Comparison of ENCODE assay signal across 1 cellular context in the genomic region with DNA sequence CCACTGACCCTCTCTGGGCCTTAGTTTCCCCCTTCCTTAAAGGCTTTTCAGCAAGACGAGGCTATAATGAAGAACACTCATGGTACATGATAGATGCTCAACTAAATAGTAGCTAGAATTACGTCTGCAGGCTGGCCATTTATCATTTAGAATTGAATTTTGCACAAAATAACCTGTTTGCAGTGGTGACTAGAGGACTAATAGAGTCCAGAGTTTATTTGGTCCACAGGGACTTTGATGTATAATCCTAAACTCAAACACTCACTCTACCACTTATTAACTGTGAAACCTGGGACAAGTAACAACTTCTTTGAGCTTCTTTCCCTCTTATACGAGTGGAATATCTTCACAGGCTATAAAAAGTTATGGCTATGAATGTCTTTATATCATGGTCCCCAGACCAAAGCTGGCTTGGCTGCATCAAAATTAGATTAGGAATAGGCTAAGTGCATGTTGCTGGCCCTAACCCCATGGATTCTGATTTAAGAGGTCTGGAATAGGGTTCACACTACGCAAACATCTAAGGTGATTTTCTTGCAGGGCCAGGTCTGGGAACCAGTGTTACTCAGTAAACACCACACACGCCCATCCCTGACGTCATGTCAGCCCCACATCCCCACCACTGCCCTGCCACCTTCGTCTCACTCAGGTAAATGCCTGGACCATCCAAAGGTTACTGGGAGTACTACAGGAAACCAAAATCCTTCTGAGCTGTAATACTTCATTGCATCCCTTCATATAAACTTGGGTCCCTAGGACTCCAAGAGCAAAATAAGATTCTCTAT.
TF ChIP-seq lines count a peak whose summit lies in the region.

No MANE protein-coding gene starts in this region.

TF ChIP-seq in HepG2, 621 proteins besides CTCF, POLR2A, EP300 and RAD21 (continued from another document and continues in another):
- TF ChIP-seq, protein P1, sequence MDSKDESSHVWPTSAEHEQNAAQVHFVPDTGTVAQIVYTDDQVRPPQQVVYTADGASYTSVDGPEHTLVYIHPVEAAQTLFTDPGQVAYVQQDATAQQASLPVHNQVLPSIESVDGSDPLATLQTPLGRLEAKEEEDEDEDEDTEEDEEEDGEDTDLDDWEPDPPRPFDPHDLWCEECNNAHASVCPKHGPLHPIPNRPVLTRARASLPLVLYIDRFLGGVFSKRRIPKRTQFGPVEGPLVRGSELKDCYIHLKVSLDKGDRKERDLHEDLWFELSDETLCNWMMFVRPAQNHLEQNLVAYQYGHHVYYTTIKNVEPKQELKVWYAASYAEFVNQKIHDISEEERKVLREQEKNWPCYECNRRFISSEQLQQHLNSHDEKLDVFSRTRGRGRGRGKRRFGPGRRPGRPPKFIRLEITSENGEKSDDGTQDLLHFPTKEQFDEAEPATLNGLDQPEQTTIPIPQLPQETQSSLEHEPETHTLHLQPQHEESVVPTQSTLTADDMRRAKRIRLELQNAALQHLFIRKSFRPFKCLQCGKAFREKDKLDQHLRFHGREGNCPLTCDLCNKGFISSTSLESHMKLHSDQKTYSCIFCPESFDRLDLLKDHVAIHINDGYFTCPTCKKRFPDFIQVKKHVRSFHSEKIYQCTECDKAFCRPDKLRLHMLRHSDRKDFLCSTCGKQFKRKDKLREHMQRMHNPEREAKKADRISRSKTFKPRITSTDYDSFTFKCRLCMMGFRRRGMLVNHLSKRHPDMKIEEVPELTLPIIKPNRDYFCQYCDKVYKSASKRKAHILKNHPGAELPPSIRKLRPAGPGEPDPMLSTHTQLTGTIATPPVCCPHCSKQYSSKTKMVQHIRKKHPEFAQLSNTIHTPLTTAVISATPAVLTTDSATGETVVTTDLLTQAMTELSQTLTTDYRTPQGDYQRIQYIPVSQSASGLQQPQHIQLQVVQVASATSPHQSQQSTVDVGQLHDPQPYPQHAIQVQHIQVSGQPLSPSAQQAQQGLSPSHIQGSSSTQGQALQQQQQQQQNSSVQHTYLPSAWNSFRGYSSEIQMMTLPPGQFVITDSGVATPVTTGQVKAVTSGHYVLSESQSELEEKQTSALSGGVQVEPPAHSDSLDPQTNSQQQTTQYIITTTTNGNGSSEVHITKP (CRISPR knock-in tag; IDR thresholded peaks at IDR 0.05; ENCODE audit: low read depth), result no peak
- TF ChIP-seq GTF3A (CRISPR knock-in tag; conservative IDR thresholded peaks at IDR 0.05) (no peak), ZZZ3 (CRISPR knock-in tag; IDR thresholded peaks at IDR 0.05; ENCODE audit: borderline replicate concordance) (no peak), ZNF775 (CRISPR knock-in tag; IDR thresholded peaks at IDR 0.05; ENCODE audit: borderline replicate concordance) (no peak), POLR2AphosphoS2 (IDR thresholded peaks at IDR 0.05; ENCODE audit: low read depth, low read length) (no peak), REPIN1 (CRISPR knock-in tag; IDR thresholded peaks at IDR 0.05; ENCODE audit: borderline replicate concordance, low read depth) (0 out of 2 replicates have a peak, but pooled peaks have one; percentile 35), NR1H2 (CRISPR knock-in tag; IDR thresholded peaks at IDR 0.05; ENCODE audit: borderline replicate concordance, low read depth) (no peak), IRF2 (CRISPR knock-in tag; IDR thresholded peaks at IDR 0.05) (no peak), HNF4A (CRISPR knock-in tag; IDR thresholded peaks at IDR 0.05) (peak; percentile 93), ZFP91 (CRISPR knock-in tag; IDR thresholded peaks at IDR 0.05; ENCODE audit: borderline replicate concordance) (no peak), GATAD2A (CRISPR knock-in tag; IDR thresholded peaks at IDR 0.05) (peak; percentile 61), CHD2 (IDR thresholded peaks at IDR 0.05; ENCODE audit: low read depth, low read length) (no peak), ZNF7 (CRISPR knock-in tag; IDR thresholded peaks at IDR 0.05) (no peak), ZNF276 (CRISPR knock-in tag; IDR thresholded peaks at IDR 0.05; ENCODE audit: low read depth) (no peak), ETV5 (CRISPR knock-in tag; IDR thresholded peaks at IDR 0.05; ENCODE audit: borderline replicate concordance) (no peak), SIN3B (IDR thresholded peaks at IDR 0.05; ENCODE audit: low read length) (no peak), IKZF1 (IDR thresholded peaks at IDR 0.05) (no peak), MED1 (CRISPR knock-in tag; IDR thresholded peaks at IDR 0.05) (peak; percentile 23; the same call in 1 of the 2 replicates), ZNF225 (CRISPR knock-in tag; IDR thresholded peaks at IDR 0.05) (no peak), KDM5B (CRISPR knock-in tag; IDR thresholded peaks at IDR 0.05; ENCODE audit: borderline replicate concordance) (no peak), HOXA3 (CRISPR knock-in tag; IDR thresholded peaks at IDR 0.05) (peak; percentile 53; the same call in 1 of the 2 replicates), NCOR1 (IDR thresholded peaks at IDR 0.05; ENCODE audit: borderline replicate concordance, low read length) (peak; percentile 86)
- TF ChIP-seq, protein P2, sequence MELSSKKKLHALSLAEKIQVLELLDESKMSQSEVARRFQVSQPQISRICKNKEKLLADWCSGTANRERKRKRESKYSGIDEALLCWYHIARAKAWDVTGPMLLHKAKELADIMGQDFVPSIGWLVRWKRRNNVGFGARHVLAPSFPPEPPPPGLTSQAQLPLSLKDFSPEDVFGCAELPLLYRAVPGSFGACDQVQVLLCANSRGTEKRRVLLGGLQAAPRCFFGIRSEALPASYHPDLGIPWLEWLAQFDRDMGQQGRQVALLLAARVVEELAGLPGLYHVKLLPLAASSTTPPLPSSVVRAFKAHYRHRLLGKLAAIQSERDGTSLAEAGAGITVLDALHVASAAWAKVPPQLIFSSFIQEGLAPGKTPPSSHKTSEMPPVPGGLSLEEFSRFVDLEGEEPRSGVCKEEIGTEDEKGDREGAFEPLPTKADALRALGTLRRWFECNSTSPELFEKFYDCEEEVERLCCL (CRISPR knock-in tag; IDR thresholded peaks at IDR 0.05; ENCODE audit: borderline replicate concordance), result no peak
- TF ChIP-seq, protein P3, sequence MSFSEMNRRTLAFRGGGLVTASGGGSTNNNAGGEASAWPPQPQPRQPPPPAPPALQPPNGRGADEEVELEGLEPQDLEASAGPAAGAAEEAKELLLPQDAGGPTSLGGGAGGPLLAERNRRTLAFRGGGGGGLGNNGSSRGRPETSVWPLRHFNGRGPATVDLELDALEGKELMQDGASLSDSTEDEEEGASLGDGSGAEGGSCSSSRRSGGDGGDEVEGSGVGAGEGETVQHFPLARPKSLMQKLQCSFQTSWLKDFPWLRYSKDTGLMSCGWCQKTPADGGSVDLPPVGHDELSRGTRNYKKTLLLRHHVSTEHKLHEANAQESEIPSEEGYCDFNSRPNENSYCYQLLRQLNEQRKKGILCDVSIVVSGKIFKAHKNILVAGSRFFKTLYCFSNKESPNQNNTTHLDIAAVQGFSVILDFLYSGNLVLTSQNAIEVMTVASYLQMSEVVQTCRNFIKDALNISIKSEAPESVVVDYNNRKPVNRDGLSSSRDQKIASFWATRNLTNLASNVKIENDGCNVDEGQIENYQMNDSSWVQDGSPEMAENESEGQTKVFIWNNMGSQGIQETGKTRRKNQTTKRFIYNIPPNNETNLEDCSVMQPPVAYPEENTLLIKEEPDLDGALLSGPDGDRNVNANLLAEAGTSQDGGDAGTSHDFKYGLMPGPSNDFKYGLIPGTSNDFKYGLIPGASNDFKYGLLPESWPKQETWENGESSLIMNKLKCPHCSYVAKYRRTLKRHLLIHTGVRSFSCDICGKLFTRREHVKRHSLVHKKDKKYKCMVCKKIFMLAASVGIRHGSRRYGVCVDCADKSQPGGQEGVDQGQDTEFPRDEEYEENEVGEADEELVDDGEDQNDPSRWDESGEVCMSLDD (CRISPR knock-in tag; IDR thresholded peaks at IDR 0.05; ENCODE audit: borderline replicate concordance), result no peak
- TF ChIP-seq, protein P4, sequence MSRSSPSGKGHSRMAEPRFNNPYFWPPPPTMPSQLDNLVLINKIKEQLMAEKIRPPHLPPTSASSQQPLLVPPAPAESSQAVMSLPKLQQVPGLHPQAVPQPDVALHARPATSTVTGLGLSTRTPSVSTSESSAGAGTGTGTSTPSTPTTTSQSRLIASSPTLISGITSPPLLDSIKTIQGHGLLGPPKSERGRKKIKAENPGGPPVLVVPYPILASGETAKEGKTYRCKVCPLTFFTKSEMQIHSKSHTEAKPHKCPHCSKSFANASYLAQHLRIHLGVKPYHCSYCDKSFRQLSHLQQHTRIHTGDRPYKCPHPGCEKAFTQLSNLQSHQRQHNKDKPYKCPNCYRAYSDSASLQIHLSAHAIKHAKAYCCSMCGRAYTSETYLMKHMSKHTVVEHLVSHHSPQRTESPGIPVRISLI (CRISPR knock-in tag; IDR thresholded peaks at IDR 0.05; ENCODE audit: borderline replicate concordance), result no peak; the same call in 1 of the 2 replicates
- TF ChIP-seq, protein P5, sequence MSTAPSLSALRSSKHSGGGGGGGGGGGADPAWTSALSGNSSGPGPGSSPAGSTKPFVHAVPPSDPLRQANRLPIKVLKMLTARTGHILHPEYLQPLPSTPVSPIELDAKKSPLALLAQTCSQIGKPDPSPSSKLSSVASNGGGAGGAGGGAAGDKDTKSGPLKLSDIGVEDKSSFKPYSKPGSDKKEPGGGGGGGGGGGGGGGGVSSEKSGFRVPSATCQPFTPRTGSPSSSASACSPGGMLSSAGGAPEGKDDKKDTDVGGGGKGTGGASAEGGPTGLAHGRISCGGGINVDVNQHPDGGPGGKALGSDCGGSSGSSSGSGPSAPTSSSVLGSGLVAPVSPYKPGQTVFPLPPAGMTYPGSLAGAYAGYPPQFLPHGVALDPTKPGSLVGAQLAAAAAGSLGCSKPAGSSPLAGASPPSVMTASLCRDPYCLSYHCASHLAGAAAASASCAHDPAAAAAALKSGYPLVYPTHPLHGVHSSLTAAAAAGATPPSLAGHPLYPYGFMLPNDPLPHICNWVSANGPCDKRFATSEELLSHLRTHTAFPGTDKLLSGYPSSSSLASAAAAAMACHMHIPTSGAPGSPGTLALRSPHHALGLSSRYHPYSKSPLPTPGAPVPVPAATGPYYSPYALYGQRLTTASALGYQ (CRISPR knock-in tag; IDR thresholded peaks at IDR 0.05), result peak; percentile 35; the same call in 1 of the 2 replicates
- TF ChIP-seq, protein P6, sequence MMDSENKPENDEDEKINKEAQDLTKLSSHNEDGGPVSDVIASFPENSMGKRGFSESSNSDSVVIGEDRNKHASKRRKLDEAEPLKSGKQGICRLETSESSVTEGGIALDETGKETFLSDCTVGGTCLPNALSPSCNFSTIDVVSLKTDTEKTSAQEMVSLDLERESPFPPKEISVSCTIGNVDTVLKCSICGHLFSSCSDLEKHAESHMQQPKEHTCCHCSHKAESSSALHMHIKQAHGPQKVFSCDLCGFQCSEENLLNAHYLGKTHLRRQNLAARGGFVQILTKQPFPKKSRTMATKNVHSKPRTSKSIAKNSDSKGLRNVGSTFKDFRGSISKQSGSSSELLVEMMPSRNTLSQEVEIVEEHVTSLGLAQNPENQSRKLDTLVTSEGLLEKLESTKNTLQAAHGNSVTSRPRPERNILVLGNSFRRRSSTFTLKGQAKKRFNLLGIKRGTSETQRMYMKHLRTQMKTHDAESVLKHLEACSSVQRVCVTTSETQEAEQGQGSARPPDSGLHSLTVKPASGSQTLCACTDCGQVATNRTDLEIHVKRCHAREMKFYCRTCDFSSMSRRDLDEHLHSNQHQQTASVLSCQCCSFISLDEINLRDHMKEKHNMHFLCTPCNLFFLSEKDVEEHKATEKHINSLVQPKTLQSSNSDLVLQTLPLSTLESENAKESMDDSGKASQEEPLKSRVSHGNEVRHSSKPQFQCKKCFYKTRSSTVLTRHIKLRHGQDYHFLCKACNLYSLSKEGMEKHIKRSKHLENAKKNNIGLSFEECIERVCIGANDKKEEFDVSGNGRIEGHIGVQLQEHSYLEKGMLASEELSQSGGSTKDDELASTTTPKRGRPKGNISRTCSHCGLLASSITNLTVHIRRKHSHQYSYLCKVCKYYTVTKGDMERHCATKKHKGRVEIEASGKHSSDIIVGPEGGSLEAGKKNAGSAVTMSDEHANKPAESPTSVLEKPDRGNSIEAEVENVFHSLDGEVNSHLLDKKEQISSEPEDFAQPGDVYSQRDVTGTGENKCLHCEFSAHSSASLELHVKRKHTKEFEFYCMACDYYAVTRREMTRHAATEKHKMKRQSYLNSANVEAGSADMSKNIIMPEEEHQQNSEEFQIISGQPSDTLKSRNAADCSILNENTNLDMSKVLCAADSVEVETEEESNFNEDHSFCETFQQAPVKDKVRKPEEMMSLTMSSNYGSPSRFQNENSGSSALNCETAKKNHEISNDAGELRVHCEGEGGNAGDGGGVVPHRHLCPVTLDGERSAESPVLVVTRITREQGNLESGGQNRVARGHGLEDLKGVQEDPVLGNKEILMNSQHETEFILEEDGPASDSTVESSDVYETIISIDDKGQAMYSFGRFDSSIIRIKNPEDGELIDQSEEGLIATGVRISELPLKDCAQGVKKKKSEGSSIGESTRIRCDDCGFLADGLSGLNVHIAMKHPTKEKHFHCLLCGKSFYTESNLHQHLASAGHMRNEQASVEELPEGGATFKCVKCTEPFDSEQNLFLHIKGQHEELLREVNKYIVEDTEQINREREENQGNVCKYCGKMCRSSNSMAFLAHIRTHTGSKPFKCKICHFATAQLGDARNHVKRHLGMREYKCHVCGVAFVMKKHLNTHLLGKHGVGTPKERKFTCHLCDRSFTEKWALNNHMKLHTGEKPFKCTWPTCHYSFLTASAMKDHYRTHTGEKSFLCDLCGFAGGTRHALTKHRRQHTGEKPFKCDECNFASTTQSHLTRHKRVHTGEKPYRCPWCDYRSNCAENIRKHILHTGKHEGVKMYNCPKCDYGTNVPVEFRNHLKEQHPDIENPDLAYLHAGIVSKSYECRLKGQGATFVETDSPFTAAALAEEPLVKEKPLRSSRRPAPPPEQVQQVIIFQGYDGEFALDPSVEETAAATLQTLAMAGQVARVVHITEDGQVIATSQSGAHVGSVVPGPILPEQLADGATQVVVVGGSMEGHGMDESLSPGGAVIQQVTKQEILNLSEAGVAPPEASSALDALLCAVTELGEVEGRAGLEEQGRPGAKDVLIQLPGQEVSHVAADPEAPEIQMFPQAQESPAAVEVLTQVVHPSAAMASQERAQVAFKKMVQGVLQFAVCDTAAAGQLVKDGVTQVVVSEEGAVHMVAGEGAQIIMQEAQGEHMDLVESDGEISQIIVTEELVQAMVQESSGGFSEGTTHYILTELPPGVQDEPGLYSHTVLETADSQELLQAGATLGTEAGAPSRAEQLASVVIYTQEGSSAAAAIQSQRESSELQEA (CRISPR knock-in tag; IDR thresholded peaks at IDR 0.05; ENCODE audit: not compliant biosample characterization), result no peak
